In genomic region chr20:57264908-57265648, GRCh38 we compare ENCODE assay signal across 10 cellular contexts. TPM values are rescaled to one million over a fixed set of nuclear protein-coding genes. Genes with fewer than 3 reads are reported as not detected.
DNase-seq lines count a peak whose midpoint lies in the region; ATAC-seq and TF ChIP-seq lines count a peak whose summit lies in the region.
"Had no signal": no experiment of that assay in that cellular context is flagged by ENCODE, and none has a peak within 500 bp of the region (broad histone marks: within the 10 kb centered on the region; RNA-seq: fewer than 3 reads in every experiment).

No MANE protein-coding gene starts in this region.

- no peak for TF ChIP-seq POLR2A in breast epithelium (IDR thresholded peaks at IDR 0.05)
- TF ChIP-seq POLR2A in vagina (IDR thresholded peaks at IDR 0.05), result no peak

- H3K4me3 ChIP-seq in breast epithelium (peak overlapping the region; percentile 43 to 74 (median 56)), mucosa of rectum (ENCODE audit: low read length in 2 of 2) (peak overlapping the region; percentile 13 to 23), vagina (peak overlapping the region; percentile 43 to 45)

- H3K36me3 Mint-ChIP-seq in MCF 10A (ENCODE audit: insufficient read depth, unreplicated experiment), result no peaks in the 10 kb centered on the region
- no peaks in the 10 kb centered on the region for H3K36me3 Mint-ChIP-seq in endothelial cell (ENCODE audit: low read depth, unreplicated experiment)
- H3K36me3 Mint-ChIP-seq: activated naive CD8-positive, alpha-beta T cell had no signal

- POLR2A ChIA-PET in MCF 10A (lab: Yijun Ruan, JAX), result no interaction called here

- H3K4me3 Mint-ChIP-seq in MCF 10A (ENCODE audit: unreplicated experiment), result no peak overlapping the region
- H3K4me3 Mint-ChIP-seq in endothelial cell (ENCODE audit: unreplicated experiment), result peak overlapping the region; percentile 37
- H3K4me3 Mint-ChIP-seq: activated CD4-positive, alpha-beta memory T cell treated with anti-CD3 and anti-CD28 coated beads, Interleukin-2, amount 10 ng/mL, durations not matched to agents 7 days and 5 days had no signal

- H3K27ac Mint-ChIP-seq in MCF 10A (ENCODE audit: low read depth, unreplicated experiment) (no peak overlapping the region), endothelial cell (ENCODE audit: unreplicated experiment) (no peak overlapping the region)
- H3K27ac Mint-ChIP-seq: activated CD4-positive, alpha-beta memory T cell treated with anti-CD3 and anti-CD28 coated beads, Interleukin-2, amount 10 ng/mL, durations not matched to agents 7 days and 5 days; activated naive CD8-positive, alpha-beta T cell had no signal

- H3K27me3 Mint-ChIP-seq in MCF 10A (ENCODE audit: insufficient read depth, unreplicated experiment) (peaks cover 48% of the 10 kb centered on the region), endothelial cell (ENCODE audit: unreplicated experiment) (peaks cover 39% of the 10 kb centered on the region)

- CTCF ChIA-PET in MCF 10A (lab: Yijun Ruan, JAX), result interaction anchor here (0.6 to 1.3 kb wide), 2 partner anchors 11 to 744 kb away, joined by 3 to 5 read pairs; no protein-coding TSS in a partner anchor

- TF ChIP-seq CTCF in breast epithelium (IDR thresholded peaks at IDR 0.05) (no peak), MCF 10A (IDR thresholded peaks at IDR 0.05; ENCODE audit: unreplicated experiment) (no peak), endothelial cell (IDR thresholded peaks at IDR 0.05; ENCODE audit: unreplicated experiment) (no peak), vagina (IDR thresholded peaks at IDR 0.05) (no peak)

- no peak for ATAC-seq in GM18520 (IDR thresholded peaks at IDR 0.05; ENCODE audit: unreplicated experiment)

- H3K9me3 Mint-ChIP-seq in MCF 10A (ENCODE audit: unreplicated experiment), result no peaks in the 10 kb centered on the region
- H3K9me3 Mint-ChIP-seq in endothelial cell (ENCODE audit: unreplicated experiment), result no peaks in the 10 kb centered on the region
- H3K9me3 Mint-ChIP-seq: activated CD4-positive, alpha-beta memory T cell treated with anti-CD3 and anti-CD28 coated beads, Interleukin-2, amount 10 ng/mL, durations not matched to agents 7 days and 5 days had no signal

- H3K9me3 ChIP-seq in breast epithelium (no peaks in the 10 kb centered on the region), mucosa of rectum (ENCODE audit: control insufficient read depth in 2 of 2, low read length in 2 of 2) (no peaks in the 10 kb centered on the region), vagina (no peaks in the 10 kb centered on the region)

- no TSS peak for BruUV-seq in MCF 10A (replicated peaks; lab: Mats Ljungman, UMichigan)

- no peak overlapping the region for H3K9ac ChIP-seq in mucosa of rectum (ENCODE audit: low read depth in 1 of 2, low read length in 2 of 2)

- DNase-seq in breast epithelium (ENCODE audit: low spot score in 2 of 2), result no peak
- DNase-seq in MCF 10A (ENCODE audit: unreplicated experiment), result no peak
- peak; percentile 23 for DNase-seq in endothelial cell (ENCODE audit: low spot score)
- no peak for DNase-seq in vagina (ENCODE audit: extremely low spot score in 2 of 2)
- no peak for DNase-seq in activated naive CD4-positive, alpha-beta T cell treated with anti-CD3 and anti-CD28 coated beads, Interleukin-2, amount 50 U/mL, for 16 hours
- DNase-seq in LoVo (ENCODE audit: low spot score), result no peak
- DNase-seq: activated CD4-positive, alpha-beta memory T cell treated with anti-CD3 and anti-CD28 coated beads, Interleukin-2, amount 10 ng/mL, durations not matched to agents 7 days and 5 days had no signal

- H3K4me1 Mint-ChIP-seq in MCF 10A (ENCODE audit: insufficient read depth, unreplicated experiment) (no peaks in the 10 kb centered on the region), endothelial cell (ENCODE audit: unreplicated experiment) (peaks cover 7% of the 10 kb centered on the region)

- H3K27me3 ChIP-seq in breast epithelium (peaks cover 0 to 67% of the 10 kb centered on the region in 2 donors), mucosa of rectum (ENCODE audit: control insufficient read depth in 2 of 2, insufficient read depth in 2 of 2, low read length in 2 of 2) (peaks cover 37 to 41% of the 10 kb centered on the region in 2 donors), vagina (no peaks in the 10 kb centered on the region)

- intact Hi-C loops in breast epithelium (cut with DNase I; ENCODE audit: low total_unique reads) (no loop called here), MCF 10A (cut with micrococcal nuclease) (no loop called here), vagina (cut with DNase I) (no loop called here)

- H3K27ac ChIP-seq in breast epithelium, result no peak overlapping the region
- H3K27ac ChIP-seq in mucosa of rectum (ENCODE audit: low read depth in 2 of 2, low read length in 2 of 2), result no peak overlapping the region
- H3K27ac ChIP-seq in vagina, result no peak overlapping the region

- H3K36me3 ChIP-seq in breast epithelium (no peaks in the 10 kb centered on the region), mucosa of rectum (ENCODE audit: control insufficient read depth in 2 of 2, insufficient read depth in 2 of 2, low read length in 2 of 2) (no peaks in the 10 kb centered on the region), vagina (no peaks in the 10 kb centered on the region)

- no peaks in the 10 kb centered on the region for H3K4me1 ChIP-seq in breast epithelium
- peaks cover 0 to 4% of the 10 kb centered on the region in 2 donors for H3K4me1 ChIP-seq in mucosa of rectum (ENCODE audit: control insufficient read depth in 2 of 2, insufficient read depth in 2 of 2, low read length in 2 of 2)
- H3K4me1 ChIP-seq in vagina, result peaks cover 35% of the 10 kb centered on the region

RNA-seq across cellular contexts. Expression of gene BMP7, which starts 1.4 kb away (rescaled TPM):
- total RNA-seq in breast epithelium, result 1 to 10 TPM; 1.6 to 3.8 (median 1.8) TPM
- total RNA-seq in MCF 10A (2022), result not detected in 2 replicates
- total RNA-seq in endothelial cell (ENCODE audit: unreplicated experiment), result 0.38 TPM
- total RNA-seq in vagina, result 17.2 TPM
- total RNA-seq: activated CD4-positive, alpha-beta memory T cell treated with anti-CD3 and anti-CD28 coated beads, Interleukin-2, amount 10 ng/mL, durations not matched to agents 7 days and 5 days had no signal
